18 cellular contexts compared by ENCODE assay signal in genomic region chr11:3011891-3012885, GRCh38. TPM values are rescaled to one million over a fixed set of nuclear protein-coding genes. Genes with fewer than 3 reads are reported as not detected.
A peak's percentile ranks its signal among the peaks of the same experiment; 100 is the strongest.
DNase-seq lines count a peak whose midpoint lies in the region; ATAC-seq, FAIRE-seq and TF ChIP-seq lines count a peak whose summit lies in the region.
"Had no signal": no experiment of that assay in that cellular context is flagged by ENCODE, and none has a peak within 500 bp of the region (broad histone marks: within the 10 kb centered on the region; RNA-seq: fewer than 3 reads in every experiment).

No MANE protein-coding gene starts in this region.

- CTCF ChIA-PET in activated naive CD4-positive, alpha-beta T cell treated with anti-CD3 and anti-CD28 coated beads, Interleukin-2, amount 10 ng/mL, durations not matched to agents 7 days and 5 days (lab: Charles Lee), result no interaction called here
- CTCF ChIA-PET in HCT116 (lab: Charles Lee), result no interaction called here

- no peak overlapping the region for H3K9ac ChIP-seq in HCT116 (ENCODE audit: low read length)

- H3K9me3 ChIP-seq in HCT116 (ENCODE audit: control insufficient read depth in 1 of 2, insufficient read depth in 1 of 2, low read depth in 1 of 2, low read length in 2 of 2), result no peaks in the 10 kb centered on the region
- no peaks in the 10 kb centered on the region for H3K9me3 ChIP-seq in osteoblast (ENCODE audit: low read depth, low read length)
- H3K9me3 ChIP-seq: SJCRH30 had no signal

- H3K36me3 ChIP-seq in HCT116 (ENCODE audit: control insufficient read depth in 1 of 2, insufficient read depth in 2 of 2, low read length in 2 of 2) (peaks cover 20 to 50% of the 10 kb centered on the region in 2 experiments; a peak in 3 of 4 replicates), osteoblast (ENCODE audit: insufficient read depth, low read length) (peaks cover 73% of the 10 kb centered on the region), brain microvascular endothelial cell (replicated peaks) (peaks cover 80% of the 10 kb centered on the region)

- intact Hi-C loops in HCT116 (cut with micrococcal nuclease), result no loop called here
- intact Hi-C loops in activated T-helper 2 cell treated with anti-CD3 and anti-CD28 coated beads, Interferon-gamma antibody, Interleukin-2, Interleukin-4, amounts not matched to agents 10 μg/mL and 5 μg/mL and 100 μg/mL, durations not matched to agents 14 hours and 24 hours and 36 hours (cut with micrococcal nuclease), result no loop called here

- H3K27me3 ChIP-seq in HCT116 (ENCODE audit: insufficient read depth, low read length) (no peaks in the 10 kb centered on the region), osteoblast (ENCODE audit: insufficient read depth, low read length) (no peaks in the 10 kb centered on the region), brain microvascular endothelial cell (replicated peaks) (no peaks in the 10 kb centered on the region)
- H3K27me3 ChIP-seq: SJCRH30 had no signal

- H3K27me3 Mint-ChIP-seq in activated naive CD4-positive, alpha-beta T cell treated with anti-CD3 and anti-CD28 coated beads, Interleukin-2, amount 10 ng/mL, durations not matched to agents 7 days and 5 days, result no peaks in the 10 kb centered on the region
- no peaks in the 10 kb centered on the region for H3K27me3 Mint-ChIP-seq in activated T-helper 2 cell treated with anti-CD3 and anti-CD28 coated beads, Interferon-gamma antibody, Interleukin-2, Interleukin-4, amounts not matched to agents 10 μg/mL and 5 μg/mL and 100 μg/mL, durations not matched to agents 14 hours and 24 hours and 36 hours (ENCODE audit: low read depth)
- no peaks in the 10 kb centered on the region for H3K27me3 Mint-ChIP-seq in nephron progenitor cell (ENCODE audit: low read depth, poor library complexity)
- H3K27me3 Mint-ChIP-seq: IgD-negative memory B cell had no signal

- H4K20me1 ChIP-seq in HCT116 (ENCODE audit: insufficient read depth) (no peaks in the 10 kb centered on the region), osteoblast (ENCODE audit: insufficient read depth, low read length) (peaks cover 14% of the 10 kb centered on the region)

- TF ChIP-seq CTCF in HCT116 (IDR thresholded peaks at IDR 0.05 in 2 of 3, conservative IDR thresholded peaks at IDR 0.05 in 1 of 3; ENCODE audit: borderline replicate concordance in 1 of 3, insufficient read depth in 1 of 3, low read depth in 2 of 3, low read length in 2 of 3) (no peak), osteoblast (IDR thresholded peaks at IDR 0.05; ENCODE audit: extremely low read depth, low read depth, low read length) (no peak), brain microvascular endothelial cell (IDR thresholded peaks at IDR 0.05; ENCODE audit: low read depth, low read length, missing control alignments) (no peak), nephron progenitor cell (IDR thresholded peaks at IDR 0.05) (no peak)

- H3K4me2 ChIP-seq in HCT116 (ENCODE audit: low read length) (no peak overlapping the region), osteoblast (ENCODE audit: insufficient read depth, low read length) (no peak overlapping the region)

- H3K4me1 ChIP-seq in HCT116 (ENCODE audit: control insufficient read depth in 1 of 2, insufficient read depth in 2 of 2, low read length in 2 of 2), result no peaks in the 10 kb centered on the region
- peaks cover 6% of the 10 kb centered on the region for H3K4me1 ChIP-seq in osteoblast (ENCODE audit: insufficient read depth, low read length)
- H3K4me1 ChIP-seq: SJCRH30 had no signal

- H3K27ac ChIP-seq in HCT116 (ENCODE audit: low read depth, low read length) (no peak overlapping the region), osteoblast (ENCODE audit: low read depth, low read length) (no peak overlapping the region), brain microvascular endothelial cell (no peak overlapping the region)
- H3K27ac ChIP-seq: SJCRH30 had no signal

- H3K4me3 Mint-ChIP-seq in activated naive CD4-positive, alpha-beta T cell treated with anti-CD3 and anti-CD28 coated beads, Interleukin-2, amount 10 ng/mL, durations not matched to agents 7 days and 5 days, result no peak overlapping the region
- no peak overlapping the region for H3K4me3 Mint-ChIP-seq in activated T-helper 2 cell treated with anti-CD3 and anti-CD28 coated beads, Interferon-gamma antibody, Interleukin-2, Interleukin-4, amounts not matched to agents 10 μg/mL and 5 μg/mL and 100 μg/mL, durations not matched to agents 14 hours and 24 hours and 36 hours (ENCODE audit: low read depth)
- no peak overlapping the region for H3K4me3 Mint-ChIP-seq in nephron progenitor cell
- H3K4me3 Mint-ChIP-seq: CD14-positive monocyte, IgD-negative memory B cell had no signal

- H2AFZ ChIP-seq in HCT116 (ENCODE audit: low read depth, low read length, poor library complexity, severe bottlenecking), result no peak overlapping the region
- H2AFZ ChIP-seq in osteoblast (ENCODE audit: low read length), result no peak overlapping the region

- peaks cover 88% of the 10 kb centered on the region for H3K4me1 Mint-ChIP-seq in activated naive CD4-positive, alpha-beta T cell treated with anti-CD3 and anti-CD28 coated beads, Interleukin-2, amount 10 ng/mL, durations not matched to agents 7 days and 5 days
- peaks cover 47% of the 10 kb centered on the region for H3K4me1 Mint-ChIP-seq in activated T-helper 2 cell treated with anti-CD3 and anti-CD28 coated beads, Interferon-gamma antibody, Interleukin-2, Interleukin-4, amounts not matched to agents 10 μg/mL and 5 μg/mL and 100 μg/mL, durations not matched to agents 14 hours and 24 hours and 36 hours (ENCODE audit: low read depth)
- no peaks in the 10 kb centered on the region for H3K4me1 Mint-ChIP-seq in nephron progenitor cell

- H3K79me2 ChIP-seq in HCT116 (ENCODE audit: insufficient read depth, low read length) (no peaks in the 10 kb centered on the region), osteoblast (ENCODE audit: insufficient read depth, low read length) (no peaks in the 10 kb centered on the region)

- no TSS peak for BruUV-seq in HCT116 (replicated peaks; lab: Mats Ljungman, UMichigan)

- in situ Hi-C loops in brain microvascular endothelial cell (cut with HindIII; ENCODE audit: low pct_ligation_motif_present, low sequenced_read_pairs), result no loop called here

- no peak for DNase-seq in activated naive CD4-positive, alpha-beta T cell treated with anti-CD3 and anti-CD28 coated beads, Interleukin-2, amount 10 ng/mL, durations not matched to agents 7 days and 5 days
- DNase-seq in activated naive CD4-positive, alpha-beta T cell (lab: John Stamatoyannopoulos, UW), result no peak
- DNase-seq in HCT116 (ENCODE audit: low read depth, low spot score), result no peak
- DNase-seq in activated T-helper 2 cell treated with anti-CD3 and anti-CD28 coated beads, Interferon-gamma antibody, Interleukin-2, Interleukin-4, amounts not matched to agents 10 μg/mL and 5 μg/mL and 100 μg/mL, durations not matched to agents 14 hours and 24 hours and 36 hours (ENCODE audit: low spot score), result no peak
- peak; percentile 72 for DNase-seq in osteoblast (ENCODE audit: insufficient read length, low spot score, missing footprints)
- no peak for DNase-seq in brain microvascular endothelial cell
- DNase-seq in GM19239 (ENCODE audit: insufficient read length, low spot score), result no peak
- no peak for DNase-seq in nephron progenitor cell
- DNase-seq: AML-193, Calu3, H7, NCI-H1105 treated with DMSO at 0.1 percent for 48 hours, NCI-H187, NCI-H446, RPMI8226, SJCRH30 had no signal

- FAIRE-seq in GM19239 (lab: Jason Lieb, UNC), result no peak

- POLR2A ChIA-PET in HCT116 (lab: Charles Lee), result no interaction called here

- no peaks in the 10 kb centered on the region for H3K9me2 ChIP-seq in HCT116 (ENCODE audit: insufficient read depth)

- no peak for ATAC-seq in HCT116

- no peak for TF ChIP-seq RAD21 in HCT116 (IDR thresholded peaks at IDR 0.05; ENCODE audit: low read depth)

- no peaks in the 10 kb centered on the region for H3K9me3 Mint-ChIP-seq in activated naive CD4-positive, alpha-beta T cell treated with anti-CD3 and anti-CD28 coated beads, Interleukin-2, amount 10 ng/mL, durations not matched to agents 7 days and 5 days
- no peaks in the 10 kb centered on the region for H3K9me3 Mint-ChIP-seq in activated T-helper 2 cell treated with anti-CD3 and anti-CD28 coated beads, Interferon-gamma antibody, Interleukin-2, Interleukin-4, amounts not matched to agents 10 μg/mL and 5 μg/mL and 100 μg/mL, durations not matched to agents 14 hours and 24 hours and 36 hours
- no peaks in the 10 kb centered on the region for H3K9me3 Mint-ChIP-seq in nephron progenitor cell
- H3K9me3 Mint-ChIP-seq: IgD-negative memory B cell had no signal

- peak overlapping the region; percentile 99 for H3K27ac Mint-ChIP-seq in activated naive CD4-positive, alpha-beta T cell treated with anti-CD3 and anti-CD28 coated beads, Interleukin-2, amount 10 ng/mL, durations not matched to agents 7 days and 5 days
- H3K27ac Mint-ChIP-seq in activated T-helper 2 cell treated with anti-CD3 and anti-CD28 coated beads, Interferon-gamma antibody, Interleukin-2, Interleukin-4, amounts not matched to agents 10 μg/mL and 5 μg/mL and 100 μg/mL, durations not matched to agents 14 hours and 24 hours and 36 hours, result peak overlapping the region; percentile 52
- H3K27ac Mint-ChIP-seq in nephron progenitor cell, result no peak overlapping the region
- H3K27ac Mint-ChIP-seq: IgD-negative memory B cell had no signal

- RAD21 ChIA-PET in HCT116 (lab: Charles Lee; ENCODE audit: low non-redundant PET in 1 of 2, low total read pairs in 2 of 2, uncharacterized antibody in 2 of 2, unreplicated experiment in 2 of 2), result no interaction called here

- peaks cover 59% of the 10 kb centered on the region for H3K36me3 Mint-ChIP-seq in activated naive CD4-positive, alpha-beta T cell treated with anti-CD3 and anti-CD28 coated beads, Interleukin-2, amount 10 ng/mL, durations not matched to agents 7 days and 5 days
- peaks cover 71% of the 10 kb centered on the region for H3K36me3 Mint-ChIP-seq in activated T-helper 2 cell treated with anti-CD3 and anti-CD28 coated beads, Interferon-gamma antibody, Interleukin-2, Interleukin-4, amounts not matched to agents 10 μg/mL and 5 μg/mL and 100 μg/mL, durations not matched to agents 14 hours and 24 hours and 36 hours (ENCODE audit: low read depth)
- peaks cover 6% of the 10 kb centered on the region for H3K36me3 Mint-ChIP-seq in nephron progenitor cell (ENCODE audit: low read depth)

- H3K4me3 ChIP-seq in HCT116 (replicated peaks in 1 of 2; ENCODE audit: low read depth in 1 of 2, low read length in 2 of 2) (no peak overlapping the region), osteoblast (ENCODE audit: insufficient read depth, low read length) (no peak overlapping the region), brain microvascular endothelial cell (ENCODE audit: low read depth, low read length) (no peak overlapping the region)
- H3K4me3 ChIP-seq: SJCRH30 had no signal

- TF ChIP-seq POLR2A in HCT116 (IDR thresholded peaks at IDR 0.05; ENCODE audit: borderline replicate concordance, extremely low read depth, insufficient read depth, insufficient read length), result no peak

RNA-seq across cellular contexts. Expression of gene NAP1L4, which starts 20.1 kb away (rescaled TPM):
- 144 TPM for total RNA-seq in HCT116 (2021; ENCODE audit: unreplicated experiment)
- polyA plus RNA-seq in HCT116 (2012), result 63.0 and 82.2 TPM in 2 replicates
- total RNA-seq in activated T-helper 2 cell treated with anti-CD3 and anti-CD28 coated beads, Interferon-gamma antibody, Interleukin-2, Interleukin-4, amounts not matched to agents 10 μg/mL and 5 μg/mL and 100 μg/mL, durations not matched to agents 14 hours and 24 hours and 36 hours, result 267 and 286 TPM in 2 replicates
- total RNA-seq in osteoblast, result 72.0 and 87.8 TPM in 2 replicates

RNA-seq across cellular contexts. Expression of gene CARS1, which starts 45.0 kb away (rescaled TPM):
- total RNA-seq in HCT116 (2021; ENCODE audit: unreplicated experiment) (124 TPM), osteoblast (99.3 and 106 TPM in 2 replicates)
- 101 and 128 TPM in 2 replicates for polyA plus RNA-seq in HCT116 (2012)
- total RNA-seq in activated T-helper 2 cell treated with anti-CD3 and anti-CD28 coated beads, Interferon-gamma antibody, Interleukin-2, Interleukin-4, amounts not matched to agents 10 μg/mL and 5 μg/mL and 100 μg/mL, durations not matched to agents 14 hours and 24 hours and 36 hours, result 46.4 and 51.8 TPM in 2 replicates
